10 cellular contexts compared by ENCODE assay signal in genomic region chr4:155207534-155208257, GRCh38. TPM values are rescaled to one million over a fixed set of nuclear protein-coding genes. Genes with fewer than 3 reads are reported as not detected.
DNase-seq lines count a peak whose midpoint lies in the region; ATAC-seq, FAIRE-seq and TF ChIP-seq lines count a peak whose summit lies in the region.
"Had no signal": no experiment of that assay in that cellular context is flagged by ENCODE, and none has a peak within 500 bp of the region (broad histone marks: within the 10 kb centered on the region; RNA-seq: fewer than 3 reads in every experiment).

No MANE protein-coding gene starts in this region.

- H3K18ac ChIP-seq in H1 (ENCODE audit: extremely low read depth, low read length) (peak overlapping the region; percentile 20; the same call in 1 of the 2 replicates), mesenchymal stem cell (ENCODE audit: low read depth in 1 of 2, low read length in 2 of 2) (no peak overlapping the region)

- H3K4me3 ChIP-seq in heart left ventricle (peak overlapping the region in 7 of 12 donors; percentile 1 to 29 (median 17)), right atrium auricular region (peak overlapping the region in 1 of 2 donors; percentile 17), H1 (ENCODE audit: extremely low read depth in 1 of 4, insufficient read depth in 2 of 4, low read depth in 3 of 4, low read length in 4 of 4) (peak overlapping the region; percentile 61 to 74 (median 68)), mesenchymal stem cell (ENCODE audit: insufficient read depth in 1 of 2, low read depth in 1 of 2, low read length in 2 of 2) (peak overlapping the region in 1 of 2 experiments; percentile 72), upper lobe of right lung (no peak overlapping the region)

- no peak for TF ChIP-seq CTCF in heart left ventricle (IDR thresholded peaks at IDR 0.05)
- no peak for TF ChIP-seq CTCF in right atrium auricular region (IDR thresholded peaks at IDR 0.05)
- TF ChIP-seq CTCF in H1 (IDR thresholded peaks at IDR 0.05; ENCODE audit: control extremely low read depth in 1 of 3, insufficient read depth in 1 of 3, low read depth in 1 of 3, low read length in 3 of 3) = peak; percentile 45 to 89 (median 67)
- no peak for TF ChIP-seq CTCF in upper lobe of right lung (IDR thresholded peaks at IDR 0.05)

- H3K9me3 ChIP-seq in heart left ventricle = no peaks in the 10 kb centered on the region
- H3K9me3 ChIP-seq in right atrium auricular region = no peaks in the 10 kb centered on the region
- no peaks in the 10 kb centered on the region for H3K9me3 ChIP-seq in H1 (ENCODE audit: insufficient read depth in 2 of 2, low read depth in 1 of 2, low read length in 1 of 2)
- no peaks in the 10 kb centered on the region for H3K9me3 ChIP-seq in mesenchymal stem cell (ENCODE audit: control insufficient read depth, low read length)
- no peaks in the 10 kb centered on the region for H3K9me3 ChIP-seq in upper lobe of right lung

- no peaks in the 10 kb centered on the region for H3K36me3 ChIP-seq in heart left ventricle
- no peaks in the 10 kb centered on the region for H3K36me3 ChIP-seq in right atrium auricular region
- H3K36me3 ChIP-seq in H1 (ENCODE audit: control insufficient read depth in 2 of 4, insufficient read depth in 4 of 4, low read length in 3 of 4) = no peaks in the 10 kb centered on the region
- H3K36me3 ChIP-seq in mesenchymal stem cell (ENCODE audit: control insufficient read depth in 1 of 2, insufficient read depth in 2 of 2, low read depth in 1 of 2, low read length in 2 of 2) = no peaks in the 10 kb centered on the region
- no peaks in the 10 kb centered on the region for H3K36me3 ChIP-seq in upper lobe of right lung

- peak; percentile 42 to 49; a peak in 3 of 4 replicates for TF ChIP-seq RAD21 in H1 (IDR thresholded peaks at IDR 0.05 in 1 of 2, conservative IDR thresholded peaks at IDR 0.05 in 1 of 2; ENCODE audit: low read depth in 2 of 2, low read length in 2 of 2)

- H3K14ac ChIP-seq in H1 (ENCODE audit: insufficient read length) = no peak overlapping the region
- no peak overlapping the region for H3K14ac ChIP-seq in mesenchymal stem cell (ENCODE audit: low read length in 2 of 2)

- no peak overlapping the region for H3K56ac ChIP-seq in H1 (replicated peaks; ENCODE audit: insufficient read length, low read depth, low read length)

- H3K4me2 ChIP-seq in H1 (ENCODE audit: insufficient read depth in 1 of 2, low read depth in 2 of 2, low read length in 2 of 2) = peak overlapping the region; percentile 78 to 95
- peak overlapping the region; percentile 68 for H3K4me2 ChIP-seq in mesenchymal stem cell (ENCODE audit: low read length, poor library complexity, severe bottlenecking)

- no peaks in the 10 kb centered on the region for H3K79me2 ChIP-seq in H1 (ENCODE audit: control insufficient read depth in 1 of 2, insufficient read depth in 2 of 2, low read length in 2 of 2)

- WGBS in heart left ventricle, 4 donors = 2 to 4% (median 3%) methylated on average over 26 of the region's 26 CpGs
- WGBS in H1 (ENCODE audit: extremely low coverage in 1 of 2, insufficient coverage in 1 of 2, insufficient read length in 1 of 2, insufficient replicate concordance in 2 of 2, low coverage in 1 of 2, low lambda C conversion rate in 2 of 2, missing lambda C conversion rate in 1 of 2), 2 experiments = 3% methylated on average over 26 of the region's 26 CpGs; no CpG with 5 or more reads in 1 of the 2 experiments
- WGBS in mesenchymal stem cell = 3% methylated on average over 24 of the region's 26 CpGs

- H2AFZ ChIP-seq in H1 (ENCODE audit: low read length) (peak overlapping the region; percentile 83), mesenchymal stem cell (ENCODE audit: low read depth, low read length) (no peak overlapping the region)

- CTCF ChIA-PET in H1 (lab: Charles Lee; ENCODE audit: partially characterized antibody) = interaction anchor here (0.6 to 2.0 kb wide), 23 partner anchors 8 to 580 kb away, joined by 3 to 14 read pairs (median 3); partner anchors contain the start of gene LRAT

- no peak overlapping the region for H3K23ac ChIP-seq in H1 (ENCODE audit: insufficient read length)
- H3K23ac ChIP-seq in mesenchymal stem cell (ENCODE audit: low read length in 2 of 2) = peak overlapping the region in 1 of 2 experiments; percentile 41

- in situ Hi-C loops in G401 (cut with HindIII; ENCODE audit: low sequenced_read_pairs) = no loop called here

- H4K91ac ChIP-seq in H1 (replicated peaks; ENCODE audit: insufficient read length, low read length) (no peak overlapping the region), mesenchymal stem cell (ENCODE audit: low read length) (no peak overlapping the region)

- H2BK15ac ChIP-seq in H1 (ENCODE audit: low read length) = no peak overlapping the region
- H2BK15ac ChIP-seq in mesenchymal stem cell (ENCODE audit: low read depth, poor library complexity, severe bottlenecking) = no peak overlapping the region

- peaks cover 12% of the 10 kb centered on the region for H3K23me2 ChIP-seq in H1 (ENCODE audit: low read depth, low read length)

- H3K27me3 ChIP-seq in heart left ventricle (peaks cover 10 to 59% (median 29%) of the 10 kb centered on the region in 9 donors), right atrium auricular region (peaks cover 0 to 15% of the 10 kb centered on the region in 2 donors), H1 (replicated peaks in 1 of 4; ENCODE audit: control insufficient read depth in 3 of 4, extremely low read depth in 1 of 4, insufficient read depth in 3 of 4, low read length in 3 of 4) (peaks cover 1 to 25% (median 15%) of the 10 kb centered on the region in 4 experiments; a peak in 6 of 7 replicates), mesenchymal stem cell (ENCODE audit: control insufficient read depth in 1 of 2, insufficient read depth in 1 of 2, low read length in 2 of 2) (peaks cover 42 to 50% of the 10 kb centered on the region in 2 experiments), upper lobe of right lung (peaks cover 34% of the 10 kb centered on the region)

- H4K8ac ChIP-seq in H1 (ENCODE audit: extremely low read depth, insufficient read depth, low read length) (no peak overlapping the region), mesenchymal stem cell (ENCODE audit: low read length) (no peak overlapping the region)

- H3K4me1 ChIP-seq in heart left ventricle = peaks cover 0 to 17% (median 5%) of the 10 kb centered on the region in 12 donors
- peaks cover 0 to 9% of the 10 kb centered on the region in 2 donors for H3K4me1 ChIP-seq in right atrium auricular region
- H3K4me1 ChIP-seq in H1 (replicated peaks in 1 of 4; ENCODE audit: control insufficient read depth in 3 of 4, insufficient read depth in 4 of 4, low read length in 3 of 4) = peaks cover 0 to 4% (median 1%) of the 10 kb centered on the region in 4 experiments; a peak in 2 of 7 replicates
- peaks cover 12% of the 10 kb centered on the region for H3K4me1 ChIP-seq in mesenchymal stem cell (ENCODE audit: control insufficient read depth, insufficient read depth, low read depth, low read length)
- H3K4me1 ChIP-seq in upper lobe of right lung = peaks cover 3% of the 10 kb centered on the region

- H3K4ac ChIP-seq in H1 (replicated peaks; ENCODE audit: insufficient read length, low read depth, low read length) = no peak overlapping the region
- no peak overlapping the region for H3K4ac ChIP-seq in mesenchymal stem cell (ENCODE audit: low read depth in 1 of 2, low read length in 2 of 2)

- H4K20me1 ChIP-seq in H1 (replicated peaks in 1 of 2; ENCODE audit: control insufficient read depth in 1 of 2, insufficient read depth in 2 of 2, low read length in 2 of 2) = no peaks in the 10 kb centered on the region

- TF ChIP-seq EP300 in H1 (IDR thresholded peaks at IDR 0.05; ENCODE audit: borderline replicate concordance in 1 of 2, low read depth in 2 of 2, low read length in 2 of 2) = no peak

- intact Hi-C loops in heart left ventricle (cut with DNase I) (no loop called here), upper lobe of right lung (cut with DNase I) (no loop called here)

- H2BK12ac ChIP-seq in H1 (ENCODE audit: low read depth, low read length) (no peak overlapping the region), mesenchymal stem cell (ENCODE audit: low read length in 2 of 2) (no peak overlapping the region)

- DNase-seq in heart left ventricle (no peak), right atrium auricular region (ENCODE audit: low spot score) (no peak), H1 (ENCODE audit: low read depth in 1 of 2, low spot score in 2 of 2) (peak; percentile 19 to 52), mesenchymal stem cell (no peak), upper lobe of right lung (no peak), G401 (ENCODE audit: low spot score) (no peak), SKM-1 (lab: John Stamatoyannopoulos, UW; ENCODE audit: unreplicated experiment) (no peak)
- DNase-seq in activated CD8-positive, alpha-beta memory T cell treated with anti-CD3 and anti-CD28 coated beads, Interleukin-2, amount 50 U/mL, for 48 hours = no peak
- DNase-seq: activated CD8-positive, alpha-beta T cell treated with anti-CD3 and anti-CD28 coated beads, Interleukin-2, amount 10 ng/mL, durations not matched to agents 7 days and 5 days had no signal

- no peaks in the 10 kb centered on the region for H3K79me1 ChIP-seq in H1 (ENCODE audit: low read depth, low read length)
- H3K79me1 ChIP-seq in mesenchymal stem cell (replicated peaks; ENCODE audit: low read length, poor library complexity, severe bottlenecking) = no peaks in the 10 kb centered on the region

- POLR2A ChIA-PET in H1 (lab: Charles Lee; ENCODE audit: partially characterized antibody) = no interaction called here

- no peak overlapping the region for H4K5ac ChIP-seq in H1 (ENCODE audit: insufficient read length, low read depth, low read length)

- no peak for TF ChIP-seq POLR2A in heart left ventricle (IDR thresholded peaks at IDR 0.05)
- TF ChIP-seq POLR2A in H1 (IDR thresholded peaks at IDR 0.05; ENCODE audit: control extremely low read depth in 1 of 2, low read depth in 2 of 2, low read length in 2 of 2) = no peak

- H2BK5ac ChIP-seq in H1 (ENCODE audit: low read depth, low read length) = no peak overlapping the region
- H2BK5ac ChIP-seq in mesenchymal stem cell (ENCODE audit: low read depth, low read length, poor library complexity, severe bottlenecking) = no peak overlapping the region

- ATAC-seq in heart left ventricle (no peak), upper lobe of right lung (peak; percentile 21)
- ATAC-seq: activated CD8-positive, alpha-beta T cell treated with anti-CD3 and anti-CD28 coated beads, Interleukin-2, amount 10 ng/mL, durations not matched to agents 7 days and 5 days had no signal

- H3K9ac ChIP-seq in H1 (replicated peaks in 1 of 4; ENCODE audit: extremely low read depth in 1 of 4, low read depth in 3 of 4, low read length in 3 of 4) (no peak overlapping the region), mesenchymal stem cell (ENCODE audit: low read length) (no peak overlapping the region)

- H2BK120ac ChIP-seq in H1 (replicated peaks; ENCODE audit: low read depth, low read length) = no peak overlapping the region
- H2BK120ac ChIP-seq in mesenchymal stem cell (ENCODE audit: low read depth, low read length) = no peak overlapping the region

- no peak overlapping the region for H3K27ac ChIP-seq in heart left ventricle
- no peak overlapping the region for H3K27ac ChIP-seq in right atrium auricular region
- H3K27ac ChIP-seq in H1 (ENCODE audit: low read depth, low read length) = no peak overlapping the region
- no peak overlapping the region for H3K27ac ChIP-seq in mesenchymal stem cell (ENCODE audit: low read length, poor library complexity, severe bottlenecking)
- no peak overlapping the region for H3K27ac ChIP-seq in upper lobe of right lung

- H2BK20ac ChIP-seq in H1 (ENCODE audit: low read length) = no peak overlapping the region

- no peak overlapping the region for H2AK5ac ChIP-seq in H1 (ENCODE audit: low read depth, low read length)
- H2AK5ac ChIP-seq in mesenchymal stem cell (ENCODE audit: low read length, severe bottlenecking) = no peak overlapping the region

- FAIRE-seq in H1 (lab: Jason Lieb, UNC) = peak; percentile 62

RNA-seq across cellular contexts. Expression of gene NPY2R, which starts 0.7 kb away (rescaled TPM):
- total RNA-seq in heart left ventricle (not detected), right atrium auricular region (under 1 TPM in 1 of 2 donors, not detected in 1; 0.12 TPM), upper lobe of right lung (not detected)
- polyA plus RNA-seq in heart left ventricle (not detected), H1 (2011; rRNA removed) (0.09 and 0.14 TPM in 2 replicates)
- total RNA-seq in H1 (2021; fragmentation: NEBNext Ultra II Directional; extraction: Animal tissue kit (Norgen Biotek cat#: 25700)) = 0.34 and 0.41 TPM in 2 replicates
- polyA plus RNA-seq in H1 (2011; cell fraction: cytosol; rRNA removed) = 0.18 TPM
- polyA plus RNA-seq in H1 (2011; cell fraction: nucleus; rRNA removed) = 0.19 TPM
- polyA plus RNA-seq in H1 (2012, experiment 1 of 2) = 0.17 to 0.33 TPM (median 0.19 TPM) in 4 replicates
- 0.04 TPM for polyA plus RNA-seq in H1 (2012, experiment 2 of 2)
- 0.39 TPM for polyA plus RNA-seq in H1 (2013, experiment 1 of 2)
- 0.46 TPM for polyA plus RNA-seq in H1 (2013, experiment 2 of 2)
- polyA minus RNA-seq in H1 (2011; rRNA and poly(A)+ RNA removed) = 0.44 and 0.68 TPM in 2 replicates
- 0.29 TPM for polyA minus RNA-seq in H1 (2011; cell fraction: cytosol; rRNA and poly(A)+ RNA removed)
- 0.40 TPM for polyA minus RNA-seq in H1 (2011; cell fraction: nucleus; rRNA and poly(A)+ RNA removed)
- polyA plus RNA-seq in mesenchymal stem cell (2013, experiment 1 of 2) = not detected
- polyA plus RNA-seq in mesenchymal stem cell (2013, experiment 2 of 2) = not detected
- total RNA-seq in G401 (2014; rRNA removed; shearing (Covaris generic)) = 0.51 and 0.62 TPM in 2 replicates
- total RNA-seq: activated CD8-positive, alpha-beta T cell treated with anti-CD3 and anti-CD28 coated beads, Interleukin-2, amount 10 ng/mL, durations not matched to agents 7 days and 5 days; mononuclear cell had no signal

Comparison
In these comparisons a context has a peak if more than half of its experiments do, and no peak if none do; other contexts are left out.
1. DNase-seq: peak in H1 (2 of 2); none in heart left ventricle (0 of 5), right atrium auricular region (single experiment), mesenchymal stem cell (single experiment), upper lobe of right lung (single experiment), G401 (single experiment), activated CD8-positive, alpha-beta memory T cell treated with anti-CD3 and anti-CD28 coated beads, Interleukin-2, amount 50 U/mL, for 48 hours (single experiment) and SKM-1 (single experiment).
2. CTCF ChIP-seq: peak in H1 (3 of 3); none in heart left ventricle (0 of 12), right atrium auricular region (0 of 2) and upper lobe of right lung (single experiment).